In genomic region chr1:53195913-53196484, GRCh38 we compare ENCODE assay signal across 9 cellular contexts. TPM values are rescaled to one million over a fixed set of nuclear protein-coding genes. Genes with fewer than 3 reads are reported as not detected.
DNase-seq lines count a peak whose midpoint lies in the region; ATAC-seq and TF ChIP-seq lines count a peak whose summit lies in the region.
"Had no signal": no experiment of that assay in that cellular context is flagged by ENCODE, and none has a peak within 500 bp of the region (broad histone marks: within the 10 kb centered on the region; RNA-seq: fewer than 3 reads in every experiment).

No MANE protein-coding gene starts in this region.

- intact Hi-C loops in activated T-helper 2 cell treated with anti-CD3 and anti-CD28 coated beads, Interferon-gamma antibody, Interleukin-2, Interleukin-4, amounts not matched to agents 10 μg/mL and 5 μg/mL and 100 μg/mL, durations not matched to agents 14 hours and 24 hours and 36 hours (cut with micrococcal nuclease): loop anchor here (10.0 kb wide), 3 partner anchors 59 to 859 kb away; partner anchors contain the start of genes TCEANC2 and TMEM59

- H3K36me3 ChIP-seq in iPS-20b (ENCODE audit: insufficient read depth, low read depth, low read length) (0 out of 2 replicates have a peak, but pooled peaks cover 3% of the 10 kb centered on the region), subcutaneous abdominal adipose tissue (ENCODE audit: control insufficient read depth in 5 of 5, insufficient read depth in 5 of 5, low read length in 5 of 5) (peaks cover 0 to 6% (median 2%) of the 10 kb centered on the region in 5 donors)

- H3K4me1 ChIP-seq in iPS-20b (ENCODE audit: insufficient read depth, low read length) (peaks cover 10% of the 10 kb centered on the region; the same call in 1 of the 2 replicates), subcutaneous abdominal adipose tissue (ENCODE audit: control insufficient read depth in 5 of 5, insufficient read depth in 5 of 5, low read length in 5 of 5) (peaks cover 10 to 34% (median 33%) of the 10 kb centered on the region in 5 donors)

- no peak for TF ChIP-seq CTCF in GM10266 (IDR thresholded peaks at IDR 0.05; ENCODE audit: control insufficient read depth, insufficient read depth, low read depth, missing control alignments)

- H3K27me3 Mint-ChIP-seq in activated T-helper 2 cell treated with anti-CD3 and anti-CD28 coated beads, Interferon-gamma antibody, Interleukin-2, Interleukin-4, amounts not matched to agents 10 μg/mL and 5 μg/mL and 100 μg/mL, durations not matched to agents 14 hours and 24 hours and 36 hours (ENCODE audit: low read depth): no peaks in the 10 kb centered on the region

- H3K4me3 Mint-ChIP-seq in activated T-helper 2 cell treated with anti-CD3 and anti-CD28 coated beads, Interferon-gamma antibody, Interleukin-2, Interleukin-4, amounts not matched to agents 10 μg/mL and 5 μg/mL and 100 μg/mL, durations not matched to agents 14 hours and 24 hours and 36 hours (ENCODE audit: low read depth): peak overlapping the region; percentile 71

- H3K36me3 Mint-ChIP-seq in activated T-helper 2 cell treated with anti-CD3 and anti-CD28 coated beads, Interferon-gamma antibody, Interleukin-2, Interleukin-4, amounts not matched to agents 10 μg/mL and 5 μg/mL and 100 μg/mL, durations not matched to agents 14 hours and 24 hours and 36 hours (ENCODE audit: low read depth): peaks cover 18% of the 10 kb centered on the region

- H3K4me3 ChIP-seq in iPS-20b (ENCODE audit: low read length) (peak overlapping the region; percentile 97), subcutaneous abdominal adipose tissue (ENCODE audit: low read depth in 1 of 5, low read length in 5 of 5) (peak overlapping the region; percentile 33 to 90 (median 82))

- DNase-seq in activated T-helper 2 cell treated with anti-CD3 and anti-CD28 coated beads, Interferon-gamma antibody, Interleukin-2, Interleukin-4, amounts not matched to agents 10 μg/mL and 5 μg/mL and 100 μg/mL, durations not matched to agents 14 hours and 24 hours and 36 hours (ENCODE audit: low spot score): no peak
- no peak for DNase-seq in ecto neural progenitor cell (ENCODE audit: low spot score)
- no peak for DNase-seq in GM10266 (ENCODE audit: extremely low spot score)
- no peak for DNase-seq in NCI-H187 (lab: John Stamatoyannopoulos, UW)

- H3K27ac Mint-ChIP-seq in activated T-helper 2 cell treated with anti-CD3 and anti-CD28 coated beads, Interferon-gamma antibody, Interleukin-2, Interleukin-4, amounts not matched to agents 10 μg/mL and 5 μg/mL and 100 μg/mL, durations not matched to agents 14 hours and 24 hours and 36 hours: peak overlapping the region; percentile 74

- H3K4me1 Mint-ChIP-seq in activated T-helper 2 cell treated with anti-CD3 and anti-CD28 coated beads, Interferon-gamma antibody, Interleukin-2, Interleukin-4, amounts not matched to agents 10 μg/mL and 5 μg/mL and 100 μg/mL, durations not matched to agents 14 hours and 24 hours and 36 hours (ENCODE audit: low read depth): peaks cover 22% of the 10 kb centered on the region

- H3K9ac ChIP-seq in iPS-20b (ENCODE audit: low read depth, low read length) (peak overlapping the region; percentile 96; the same call in 1 of the 2 replicates), subcutaneous abdominal adipose tissue (ENCODE audit: low read length in 5 of 5) (peak overlapping the region in 4 of 5 donors; percentile 0 to 97 (median 42))

- H3K27ac ChIP-seq in iPS-20b (ENCODE audit: low read length) (no peak overlapping the region), subcutaneous abdominal adipose tissue (ENCODE audit: low read depth, low read length) (peak overlapping the region; percentile 96)

- H3K27me3 ChIP-seq in iPS-20b (ENCODE audit: insufficient read depth, low read length) (peaks cover 12% of the 10 kb centered on the region), subcutaneous abdominal adipose tissue (ENCODE audit: control insufficient read depth in 5 of 5, insufficient read depth in 4 of 5, low read length in 5 of 5) (no peaks in the 10 kb centered on the region)

- H3K9me3 ChIP-seq in iPS-20b (ENCODE audit: insufficient read depth, low read depth, low read length): no peaks in the 10 kb centered on the region
- H3K9me3 ChIP-seq in subcutaneous abdominal adipose tissue (ENCODE audit: control insufficient read depth in 5 of 5, low read length in 5 of 5): no peaks in the 10 kb centered on the region

- no peaks in the 10 kb centered on the region for H3K9me3 Mint-ChIP-seq in activated T-helper 2 cell treated with anti-CD3 and anti-CD28 coated beads, Interferon-gamma antibody, Interleukin-2, Interleukin-4, amounts not matched to agents 10 μg/mL and 5 μg/mL and 100 μg/mL, durations not matched to agents 14 hours and 24 hours and 36 hours

- peak; percentile 11 for ATAC-seq in GM18873 (IDR thresholded peaks at IDR 0.05; ENCODE audit: low FRiP score, unreplicated experiment)
- peak; percentile 14 for ATAC-seq in HG02981 (IDR thresholded peaks at IDR 0.05; ENCODE audit: unreplicated experiment)

RNA-seq across cellular contexts. Expression of gene CPT2, which starts 0.6 kb away (rescaled TPM):
- total RNA-seq in activated T-helper 2 cell treated with anti-CD3 and anti-CD28 coated beads, Interferon-gamma antibody, Interleukin-2, Interleukin-4, amounts not matched to agents 10 μg/mL and 5 μg/mL and 100 μg/mL, durations not matched to agents 14 hours and 24 hours and 36 hours: 23.3 and 25.3 TPM in 2 replicates

RNA-seq across cellular contexts. Expression of gene CZIB, which starts 24.4 kb away (rescaled TPM):
- total RNA-seq in activated T-helper 2 cell treated with anti-CD3 and anti-CD28 coated beads, Interferon-gamma antibody, Interleukin-2, Interleukin-4, amounts not matched to agents 10 μg/mL and 5 μg/mL and 100 μg/mL, durations not matched to agents 14 hours and 24 hours and 36 hours: 46.7 and 47.4 TPM in 2 replicates

RNA-seq across cellular contexts. Expression of gene MAGOH, which starts 42.3 kb away (rescaled TPM):
- total RNA-seq in activated T-helper 2 cell treated with anti-CD3 and anti-CD28 coated beads, Interferon-gamma antibody, Interleukin-2, Interleukin-4, amounts not matched to agents 10 μg/mL and 5 μg/mL and 100 μg/mL, durations not matched to agents 14 hours and 24 hours and 36 hours: 89.0 and 90.2 TPM in 2 replicates

RNA-seq across cellular contexts. Expression of gene SLC1A7, which starts 53.6 kb away (rescaled TPM):
- total RNA-seq in activated T-helper 2 cell treated with anti-CD3 and anti-CD28 coated beads, Interferon-gamma antibody, Interleukin-2, Interleukin-4, amounts not matched to agents 10 μg/mL and 5 μg/mL and 100 μg/mL, durations not matched to agents 14 hours and 24 hours and 36 hours: not detected in 2 replicates
- total RNA-seq: activated CD8-positive, alpha-beta memory T cell treated with anti-CD3 and anti-CD28 coated beads for 36 hours had no signal
